ENCODE assay signal across 2 cellular contexts in the genomic region with DNA sequence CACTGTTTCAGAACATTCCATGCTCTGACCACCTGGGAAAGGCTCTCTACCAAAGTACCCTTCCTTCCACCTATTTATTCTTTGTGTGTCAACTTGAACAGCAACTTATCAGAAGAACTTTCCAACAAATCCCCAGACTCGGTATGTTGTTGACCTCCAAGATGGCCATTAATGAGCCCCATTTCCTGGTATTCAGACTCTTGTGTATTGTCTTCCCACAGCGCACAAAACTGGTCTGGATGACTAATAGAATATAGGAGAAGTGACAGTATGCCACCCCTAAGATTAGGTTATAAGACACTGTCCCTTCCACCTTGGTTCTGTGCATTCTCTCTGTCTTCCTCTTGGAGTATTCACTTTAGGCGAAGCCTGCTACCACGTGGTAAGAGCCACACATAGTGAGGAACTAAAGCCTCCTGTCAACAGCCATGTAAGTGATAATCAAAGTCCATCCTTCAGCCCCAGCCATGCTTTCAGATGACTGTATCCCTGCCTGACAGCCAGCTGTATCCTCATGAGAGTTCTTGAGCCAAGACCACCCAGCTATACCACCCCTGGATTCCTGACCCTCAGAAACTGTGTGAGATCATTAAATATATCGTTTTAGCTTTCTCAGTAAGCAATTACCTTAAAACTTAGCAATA.
TF ChIP-seq lines count a peak whose summit lies in the region.

No MANE protein-coding gene starts in this region.

TF ChIP-seq in K562, 482 proteins besides CTCF, POLR2A, EP300 and RAD21 (continues in another document):
- TF ChIP-seq ZNF253 (CRISPR knock-in tag; conservative IDR thresholded peaks at IDR 0.05) (no peak), ZC3H11A (IDR thresholded peaks at IDR 0.05; ENCODE audit: low read depth, low read length) (no peak), ZNF586 (CRISPR knock-in tag; conservative IDR thresholded peaks at IDR 0.05) (no peak), ZNF75A (CRISPR knock-in tag; IDR thresholded peaks at IDR 0.05) (no peak), BRF1 (IDR thresholded peaks at IDR 0.05; ENCODE audit: borderline replicate concordance, extremely low read depth, insufficient read length) (no peak)
- TF ChIP-seq, protein P1, sequence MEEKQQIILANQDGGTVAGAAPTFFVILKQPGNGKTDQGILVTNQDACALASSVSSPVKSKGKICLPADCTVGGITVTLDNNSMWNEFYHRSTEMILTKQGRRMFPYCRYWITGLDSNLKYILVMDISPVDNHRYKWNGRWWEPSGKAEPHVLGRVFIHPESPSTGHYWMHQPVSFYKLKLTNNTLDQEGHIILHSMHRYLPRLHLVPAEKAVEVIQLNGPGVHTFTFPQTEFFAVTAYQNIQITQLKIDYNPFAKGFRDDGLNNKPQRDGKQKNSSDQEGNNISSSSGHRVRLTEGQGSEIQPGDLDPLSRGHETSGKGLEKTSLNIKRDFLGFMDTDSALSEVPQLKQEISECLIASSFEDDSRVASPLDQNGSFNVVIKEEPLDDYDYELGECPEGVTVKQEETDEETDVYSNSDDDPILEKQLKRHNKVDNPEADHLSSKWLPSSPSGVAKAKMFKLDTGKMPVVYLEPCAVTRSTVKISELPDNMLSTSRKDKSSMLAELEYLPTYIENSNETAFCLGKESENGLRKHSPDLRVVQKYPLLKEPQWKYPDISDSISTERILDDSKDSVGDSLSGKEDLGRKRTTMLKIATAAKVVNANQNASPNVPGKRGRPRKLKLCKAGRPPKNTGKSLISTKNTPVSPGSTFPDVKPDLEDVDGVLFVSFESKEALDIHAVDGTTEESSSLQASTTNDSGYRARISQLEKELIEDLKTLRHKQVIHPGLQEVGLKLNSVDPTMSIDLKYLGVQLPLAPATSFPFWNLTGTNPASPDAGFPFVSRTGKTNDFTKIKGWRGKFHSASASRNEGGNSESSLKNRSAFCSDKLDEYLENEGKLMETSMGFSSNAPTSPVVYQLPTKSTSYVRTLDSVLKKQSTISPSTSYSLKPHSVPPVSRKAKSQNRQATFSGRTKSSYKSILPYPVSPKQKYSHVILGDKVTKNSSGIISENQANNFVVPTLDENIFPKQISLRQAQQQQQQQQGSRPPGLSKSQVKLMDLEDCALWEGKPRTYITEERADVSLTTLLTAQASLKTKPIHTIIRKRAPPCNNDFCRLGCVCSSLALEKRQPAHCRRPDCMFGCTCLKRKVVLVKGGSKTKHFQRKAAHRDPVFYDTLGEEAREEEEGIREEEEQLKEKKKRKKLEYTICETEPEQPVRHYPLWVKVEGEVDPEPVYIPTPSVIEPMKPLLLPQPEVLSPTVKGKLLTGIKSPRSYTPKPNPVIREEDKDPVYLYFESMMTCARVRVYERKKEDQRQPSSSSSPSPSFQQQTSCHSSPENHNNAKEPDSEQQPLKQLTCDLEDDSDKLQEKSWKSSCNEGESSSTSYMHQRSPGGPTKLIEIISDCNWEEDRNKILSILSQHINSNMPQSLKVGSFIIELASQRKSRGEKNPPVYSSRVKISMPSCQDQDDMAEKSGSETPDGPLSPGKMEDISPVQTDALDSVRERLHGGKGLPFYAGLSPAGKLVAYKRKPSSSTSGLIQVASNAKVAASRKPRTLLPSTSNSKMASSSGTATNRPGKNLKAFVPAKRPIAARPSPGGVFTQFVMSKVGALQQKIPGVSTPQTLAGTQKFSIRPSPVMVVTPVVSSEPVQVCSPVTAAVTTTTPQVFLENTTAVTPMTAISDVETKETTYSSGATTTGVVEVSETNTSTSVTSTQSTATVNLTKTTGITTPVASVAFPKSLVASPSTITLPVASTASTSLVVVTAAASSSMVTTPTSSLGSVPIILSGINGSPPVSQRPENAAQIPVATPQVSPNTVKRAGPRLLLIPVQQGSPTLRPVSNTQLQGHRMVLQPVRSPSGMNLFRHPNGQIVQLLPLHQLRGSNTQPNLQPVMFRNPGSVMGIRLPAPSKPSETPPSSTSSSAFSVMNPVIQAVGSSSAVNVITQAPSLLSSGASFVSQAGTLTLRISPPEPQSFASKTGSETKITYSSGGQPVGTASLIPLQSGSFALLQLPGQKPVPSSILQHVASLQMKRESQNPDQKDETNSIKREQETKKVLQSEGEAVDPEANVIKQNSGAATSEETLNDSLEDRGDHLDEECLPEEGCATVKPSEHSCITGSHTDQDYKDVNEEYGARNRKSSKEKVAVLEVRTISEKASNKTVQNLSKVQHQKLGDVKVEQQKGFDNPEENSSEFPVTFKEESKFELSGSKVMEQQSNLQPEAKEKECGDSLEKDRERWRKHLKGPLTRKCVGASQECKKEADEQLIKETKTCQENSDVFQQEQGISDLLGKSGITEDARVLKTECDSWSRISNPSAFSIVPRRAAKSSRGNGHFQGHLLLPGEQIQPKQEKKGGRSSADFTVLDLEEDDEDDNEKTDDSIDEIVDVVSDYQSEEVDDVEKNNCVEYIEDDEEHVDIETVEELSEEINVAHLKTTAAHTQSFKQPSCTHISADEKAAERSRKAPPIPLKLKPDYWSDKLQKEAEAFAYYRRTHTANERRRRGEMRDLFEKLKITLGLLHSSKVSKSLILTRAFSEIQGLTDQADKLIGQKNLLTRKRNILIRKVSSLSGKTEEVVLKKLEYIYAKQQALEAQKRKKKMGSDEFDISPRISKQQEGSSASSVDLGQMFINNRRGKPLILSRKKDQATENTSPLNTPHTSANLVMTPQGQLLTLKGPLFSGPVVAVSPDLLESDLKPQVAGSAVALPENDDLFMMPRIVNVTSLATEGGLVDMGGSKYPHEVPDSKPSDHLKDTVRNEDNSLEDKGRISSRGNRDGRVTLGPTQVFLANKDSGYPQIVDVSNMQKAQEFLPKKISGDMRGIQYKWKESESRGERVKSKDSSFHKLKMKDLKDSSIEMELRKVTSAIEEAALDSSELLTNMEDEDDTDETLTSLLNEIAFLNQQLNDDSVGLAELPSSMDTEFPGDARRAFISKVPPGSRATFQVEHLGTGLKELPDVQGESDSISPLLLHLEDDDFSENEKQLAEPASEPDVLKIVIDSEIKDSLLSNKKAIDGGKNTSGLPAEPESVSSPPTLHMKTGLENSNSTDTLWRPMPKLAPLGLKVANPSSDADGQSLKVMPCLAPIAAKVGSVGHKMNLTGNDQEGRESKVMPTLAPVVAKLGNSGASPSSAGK (IDR thresholded peaks at IDR 0.05) = peak; percentile 47; the same call in 1 of the 2 replicates
- TF ChIP-seq, protein P2, sequence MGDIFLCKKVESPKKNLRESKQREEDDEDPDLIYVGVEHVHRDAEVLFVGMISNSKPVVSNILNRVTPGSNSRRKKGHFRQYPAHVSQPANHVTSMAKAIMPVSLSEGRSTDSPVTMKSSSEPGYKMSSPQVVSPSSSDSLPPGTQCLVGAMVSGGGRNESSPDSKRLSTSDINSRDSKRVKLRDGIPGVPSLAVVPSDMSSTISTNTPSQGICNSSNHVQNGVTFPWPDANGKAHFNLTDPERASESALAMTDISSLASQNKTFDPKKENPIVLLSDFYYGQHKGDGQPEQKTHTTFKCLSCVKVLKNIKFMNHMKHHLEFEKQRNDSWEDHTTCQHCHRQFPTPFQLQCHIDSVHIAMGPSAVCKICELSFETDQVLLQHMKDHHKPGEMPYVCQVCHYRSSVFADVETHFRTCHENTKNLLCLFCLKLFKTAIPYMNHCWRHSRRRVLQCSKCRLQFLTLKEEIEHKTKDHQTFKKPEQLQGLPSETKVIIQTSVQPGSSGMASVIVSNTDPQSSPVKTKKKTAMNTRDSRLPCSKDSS (IDR thresholded peaks at IDR 0.05; ENCODE audit: low read depth, partially characterized antibody) = no peak

TF ChIP-seq in endothelial cell of umbilical vein, 7 proteins besides CTCF, POLR2A, EP300 and RAD21:
- TF ChIP-seq MYC (IDR thresholded peaks at IDR 0.05; ENCODE audit: low read depth, low read length) = no peak
- TF ChIP-seq GATA2 (IDR thresholded peaks at IDR 0.05; ENCODE audit: insufficient read depth, insufficient read length, low read depth, low read length) = no peak
- TF ChIP-seq JUN (IDR thresholded peaks at IDR 0.05; ENCODE audit: borderline replicate concordance, insufficient read depth, insufficient read length, low read depth) = no peak
- no peak for TF ChIP-seq POLR2AphosphoS5 (IDR thresholded peaks at IDR 0.05; ENCODE audit: insufficient read depth, low read depth, low read length)
- TF ChIP-seq, protein P3, sequence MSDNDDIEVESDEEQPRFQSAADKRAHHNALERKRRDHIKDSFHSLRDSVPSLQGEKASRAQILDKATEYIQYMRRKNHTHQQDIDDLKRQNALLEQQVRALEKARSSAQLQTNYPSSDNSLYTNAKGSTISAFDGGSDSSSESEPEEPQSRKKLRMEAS (IDR thresholded peaks at IDR 0.05; ENCODE audit: insufficient read depth, insufficient read length) = no peak
- no peak for TF ChIP-seq FOS (IDR thresholded peaks at IDR 0.05; ENCODE audit: borderline replicate concordance, insufficient read depth, low read length)
- no peak for TF ChIP-seq EZH2 (IDR thresholded peaks at IDR 0.05; ENCODE audit: borderline replicate concordance, low read depth, low read length, severe bottlenecking)
TF ChIP-seq in endothelial cell of umbilical vein: peak in this region for 0.
